ENCODE assay signal across 1 cellular context in genomic region chr17:76080934-76081287, GRCh38.
TF ChIP-seq lines count a peak whose summit lies in the region.

No MANE protein-coding gene starts in this region.

TF ChIP-seq in K562, 482 proteins besides CTCF, POLR2A, EP300 and RAD21:
- no peak for TF ChIP-seq PHB (CRISPR knock-in tag; IDR thresholded peaks at IDR 0.05)
- no peak for TF ChIP-seq HDAC6 (IDR thresholded peaks at IDR 0.05; ENCODE audit: low read depth, low read length)
